ENCODE assay signal across 8 cellular contexts in genomic region chr17:13594762-13595697, GRCh38. TPM values are rescaled to one million over a fixed set of nuclear protein-coding genes. Genes with fewer than 3 reads are reported as not detected.
DNase-seq lines count a peak whose midpoint lies in the region; ATAC-seq and TF ChIP-seq lines count a peak whose summit lies in the region.

No MANE protein-coding gene starts in this region.

- H3K4me1 ChIP-seq in SJSA1 (replicated peaks) (peaks cover 40% of the 10 kb centered on the region), gastroesophageal sphincter (peaks cover 0 to 10% (median 0%) of the 10 kb centered on the region in 3 donors), parathyroid adenoma (no peaks in the 10 kb centered on the region), upper lobe of right lung (no peaks in the 10 kb centered on the region)

- TF ChIP-seq POLR2A in gastroesophageal sphincter (IDR thresholded peaks at IDR 0.05): no peak

- no peak overlapping the region for H3K4me3 ChIP-seq in SJSA1
- no peak overlapping the region for H3K4me3 ChIP-seq in gastroesophageal sphincter
- H3K4me3 ChIP-seq in parathyroid adenoma (ENCODE audit: low read depth, low read length): no peak overlapping the region
- H3K4me3 ChIP-seq in upper lobe of right lung: no peak overlapping the region

- ATAC-seq in gastroesophageal sphincter (peak; percentile 70), upper lobe of right lung (peak; percentile 88), GM18858 (IDR thresholded peaks at IDR 0.05; ENCODE audit: unreplicated experiment) (no peak)

- peak overlapping the region; percentile 20 for H2AFZ ChIP-seq in parathyroid adenoma

- TF ChIP-seq EP300 in gastroesophageal sphincter (IDR thresholded peaks at IDR 0.05): no peak

- H3K36me3 ChIP-seq in SJSA1 (no peaks in the 10 kb centered on the region), gastroesophageal sphincter (no peaks in the 10 kb centered on the region), parathyroid adenoma (ENCODE audit: control insufficient read depth, insufficient read depth, low read length) (no peaks in the 10 kb centered on the region), upper lobe of right lung (no peaks in the 10 kb centered on the region)

- DNase-seq in GM10266 (ENCODE audit: extremely low spot score) (peak; percentile 63), HuH-7.5 (ENCODE audit: low spot score) (peak; percentile 39), SJSA1 (ENCODE audit: low read depth in 1 of 2, low spot score in 2 of 2) (peak; percentile 80 to 83), upper lobe of right lung (no peak)
- DNase-seq in activated gamma-delta T cell treated with anti-CD3 and anti-CD28 coated beads, Interleukin-2, amount 50 U/mL, for 16 hours (ENCODE audit: low read depth): peak; percentile 85

- TF ChIP-seq CTCF in GM10266 (IDR thresholded peaks at IDR 0.05; ENCODE audit: control insufficient read depth, insufficient read depth, low read depth, missing control alignments) (peak; percentile 67), gastroesophageal sphincter (IDR thresholded peaks at IDR 0.05) (peak; percentile 66 to 88 (median 82)), parathyroid adenoma (IDR thresholded peaks at IDR 0.05) (peak; percentile 78), upper lobe of right lung (IDR thresholded peaks at IDR 0.05) (peak; percentile 92)

- H3K27ac ChIP-seq in SJSA1 (peak overlapping the region; percentile 66), gastroesophageal sphincter (peak overlapping the region in 2 of 4 donors; percentile 3 to 30), parathyroid adenoma (no peak overlapping the region), upper lobe of right lung (no peak overlapping the region)

- 23 to 29% methylated on average over 12 of the region's 12 CpGs for WGBS in gastroesophageal sphincter (ENCODE audit: low coverage in 1 of 2), 2 donors

- H3K4me2 ChIP-seq in parathyroid adenoma (ENCODE audit: low read length): no peak overlapping the region

- intact Hi-C loops in upper lobe of right lung (cut with DNase I): no loop called here

- no peaks in the 10 kb centered on the region for H3K9me3 ChIP-seq in SJSA1 (replicated peaks)
- H3K9me3 ChIP-seq in gastroesophageal sphincter: no peaks in the 10 kb centered on the region
- H3K9me3 ChIP-seq in parathyroid adenoma (ENCODE audit: control insufficient read depth, low read length): no peaks in the 10 kb centered on the region
- no peaks in the 10 kb centered on the region for H3K9me3 ChIP-seq in upper lobe of right lung

- H3K27me3 ChIP-seq in SJSA1 (replicated peaks) (no peaks in the 10 kb centered on the region), gastroesophageal sphincter (peaks cover 28% of the 10 kb centered on the region), parathyroid adenoma (ENCODE audit: control insufficient read depth, insufficient read depth, low read length) (peaks cover 3% of the 10 kb centered on the region), upper lobe of right lung (peaks cover 16% of the 10 kb centered on the region)

- H3K79me2 ChIP-seq in parathyroid adenoma: no peaks in the 10 kb centered on the region

- no peak overlapping the region for H3K9ac ChIP-seq in parathyroid adenoma

RNA-seq across cellular contexts. Expression of gene HS3ST3A1, which starts 6.7 kb away (rescaled TPM):
- 12.9 and 16.8 TPM in 2 replicates for total RNA-seq in SJSA1 (2014; rRNA removed; shearing (Covaris generic))
- total RNA-seq in gastroesophageal sphincter: 10 to 100 TPM in 2 of 4 donors, 1 to 10 TPM in 2; 5.9 to 10.9 (median 8.9) TPM
- 0.93 TPM for total RNA-seq in upper lobe of right lung
